In genomic region chr15:20292422-20293005, GRCh38 we compare ENCODE assay signal across 7 cellular contexts.
A peak's percentile ranks its signal among the peaks of the same experiment; 100 is the strongest.
DNase-seq lines count a peak whose midpoint lies in the region; FAIRE-seq and TF ChIP-seq lines count a peak whose summit lies in the region.
"Not testable (repeated sequence)": the region's sequence is repeated elsewhere in the genome, so short reads cannot be mapped to it uniquely, and the experiment has no call there.

No MANE protein-coding gene starts in this region.

- DNase-seq in Peyer's patch (peak in 2 of 3 donors; percentile 12 to 29), coronary artery (ENCODE audit: low spot score) (peak; percentile 4), islet precursor cell (peak; percentile 32), osteoblast (ENCODE audit: insufficient read length, low spot score, missing footprints) (peak; percentile 78), urothelium cell line (ENCODE audit: low spot score) (peak; percentile 2)
- DNase-seq in activated T-cell treated with anti-CD3 and anti-CD28 coated beads, Interleukin-2, amount 50 U/mL, for 48 hours: peak; percentile 5
- peak; percentile 12 for DNase-seq in stimulated activated CD8-positive, alpha-beta memory T cell treated with anti-CD3 and anti-CD28 coated beads, Interleukin-4, amount 100 ng/mL, for 48 hours

- not testable (repeated sequence) for H3K4me2 ChIP-seq in osteoblast (ENCODE audit: insufficient read depth, low read length)

- not testable (repeated sequence) for H3K4me3 ChIP-seq in Peyer's patch; coronary artery; osteoblast (ENCODE audit: insufficient read depth, low read length)

- TF ChIP-seq CTCF in Peyer's patch (IDR thresholded peaks at IDR 0.05); coronary artery (IDR thresholded peaks at IDR 0.05); osteoblast (IDR thresholded peaks at IDR 0.05; ENCODE audit: extremely low read depth, low read depth, low read length): not testable (repeated sequence)

- H3K36me3 ChIP-seq in Peyer's patch; osteoblast (ENCODE audit: insufficient read depth, low read length): not testable (repeated sequence)

- not testable (repeated sequence) for H3K27ac ChIP-seq in Peyer's patch; coronary artery; osteoblast (ENCODE audit: low read depth, low read length)

- not testable (repeated sequence) for H3K79me2 ChIP-seq in osteoblast (ENCODE audit: insufficient read depth, low read length)

- H3K4me1 ChIP-seq in Peyer's patch; osteoblast (ENCODE audit: insufficient read depth, low read length): not testable (repeated sequence)

- H3K9me3 ChIP-seq in Peyer's patch; osteoblast (ENCODE audit: low read depth, low read length): not testable (repeated sequence)

- not testable (repeated sequence) for FAIRE-seq in urothelium cell line (lab: Jason Lieb, UNC)

- not testable (repeated sequence) for H2AFZ ChIP-seq in osteoblast (ENCODE audit: low read length)

- TF ChIP-seq POLR2A in Peyer's patch (IDR thresholded peaks at IDR 0.05): not testable (repeated sequence)

- not testable (repeated sequence) for H3K27me3 ChIP-seq in Peyer's patch; osteoblast (ENCODE audit: insufficient read depth, low read length)

- H4K20me1 ChIP-seq in osteoblast (ENCODE audit: insufficient read depth, low read length): not testable (repeated sequence)

Comparison
In these comparisons a context has a peak if more than half of its experiments do, and no peak if none do; other contexts are left out.
1. DNase-seq: peak in every context shown above with its lines; median percentile 78 in osteoblast; 32 in islet precursor cell; 20 in Peyer's patch; 12 in stimulated activated CD8-positive, alpha-beta memory T cell treated with anti-CD3 and anti-CD28 coated beads, Interleukin-4, amount 100 ng/mL, for 48 hours; 5 in activated T-cell treated with anti-CD3 and anti-CD28 coated beads, Interleukin-2, amount 50 U/mL, for 48 hours; 4 in coronary artery; 2 in urothelium cell line.